ENCODE assay signal across 13 cellular contexts in the genomic region with DNA sequence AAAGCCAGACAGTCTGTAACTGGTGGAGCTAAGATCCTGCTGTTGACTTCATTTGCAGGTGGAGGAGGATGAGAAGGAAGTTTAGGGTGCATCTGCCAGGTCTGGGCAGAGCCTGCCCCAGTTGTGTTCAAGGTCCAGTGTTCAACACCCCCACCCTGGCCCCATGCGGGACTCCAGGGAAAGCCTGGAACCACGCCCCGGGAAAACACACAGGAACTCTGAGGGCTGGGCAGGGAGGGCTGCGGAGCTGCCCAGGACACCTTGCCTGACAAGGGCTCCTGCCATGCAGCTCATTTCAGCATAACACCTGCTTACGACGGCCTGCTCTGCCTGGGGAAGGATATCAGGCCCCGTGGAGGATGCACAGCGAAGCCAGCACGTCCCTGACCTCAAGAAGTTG.
A peak's percentile ranks its signal among the peaks of the same experiment; 100 is the strongest.
DNase-seq lines count a peak whose midpoint lies in the region; ATAC-seq, FAIRE-seq and TF ChIP-seq lines count a peak whose summit lies in the region.
"Had no signal": no experiment of that assay in that cellular context is flagged by ENCODE, and none has a peak within 500 bp of the region (broad histone marks: within the 10 kb centered on the region; RNA-seq: fewer than 3 reads in every experiment).

No MANE protein-coding gene starts in this region.

- H3K79me1 ChIP-seq in H1 (ENCODE audit: low read depth, low read length) = no peaks in the 10 kb centered on the region

- TF ChIP-seq CTCF in H1 (IDR thresholded peaks at IDR 0.05; ENCODE audit: control extremely low read depth in 1 of 3, insufficient read depth in 1 of 3, low read depth in 1 of 3, low read length in 3 of 3) = no peak

- POLR2A ChIA-PET in H1 (lab: Charles Lee; ENCODE audit: partially characterized antibody) = interaction anchor here (1.4 kb wide), 1 partner anchor 297 kb away, joined by 5 read pairs; no protein-coding TSS in a partner anchor

- H3K9me3 ChIP-seq in H1 (ENCODE audit: insufficient read depth in 2 of 2, low read depth in 1 of 2, low read length in 1 of 2) (no peaks in the 10 kb centered on the region), mucosa of rectum (ENCODE audit: control insufficient read depth in 2 of 2, low read length in 2 of 2) (no peaks in the 10 kb centered on the region), subcutaneous abdominal adipose tissue (ENCODE audit: control insufficient read depth in 5 of 5, low read length in 5 of 5) (peaks cover 0 to 13% (median 7%) of the 10 kb centered on the region in 5 donors)

- H4K91ac ChIP-seq in H1 (replicated peaks; ENCODE audit: insufficient read length, low read length) = no peak overlapping the region

- H2BK15ac ChIP-seq in H1 (ENCODE audit: low read length) = no peak overlapping the region

- H3K27me3 ChIP-seq in H1 (replicated peaks in 1 of 4; ENCODE audit: control insufficient read depth in 3 of 4, extremely low read depth in 1 of 4, insufficient read depth in 3 of 4, low read length in 3 of 4) = peaks cover 0 to 7% (median 2%) of the 10 kb centered on the region in 4 experiments; a peak in 2 of 7 replicates
- no peaks in the 10 kb centered on the region for H3K27me3 ChIP-seq in mucosa of rectum (ENCODE audit: control insufficient read depth in 2 of 2, insufficient read depth in 2 of 2, low read length in 2 of 2)
- H3K27me3 ChIP-seq in subcutaneous abdominal adipose tissue (ENCODE audit: control insufficient read depth in 5 of 5, insufficient read depth in 4 of 5, low read length in 5 of 5) = no peaks in the 10 kb centered on the region

- H4K20me1 ChIP-seq in H1 (replicated peaks in 1 of 2; ENCODE audit: control insufficient read depth in 1 of 2, insufficient read depth in 2 of 2, low read length in 2 of 2) = no peaks in the 10 kb centered on the region

- no peak overlapping the region for H2BK120ac ChIP-seq in H1 (replicated peaks; ENCODE audit: low read depth, low read length)

- H3K4me1 ChIP-seq in H1 (replicated peaks in 1 of 4; ENCODE audit: control insufficient read depth in 3 of 4, insufficient read depth in 4 of 4, low read length in 3 of 4) (peaks cover 0 to 7% (median 5%) of the 10 kb centered on the region in 4 experiments; a peak in 3 of 7 replicates), mucosa of rectum (ENCODE audit: control insufficient read depth in 2 of 2, insufficient read depth in 2 of 2, low read length in 2 of 2) (peaks cover 7 to 14% of the 10 kb centered on the region in 2 donors), subcutaneous abdominal adipose tissue (ENCODE audit: control insufficient read depth in 5 of 5, insufficient read depth in 5 of 5, low read length in 5 of 5) (peaks cover 0 to 27% (median 20%) of the 10 kb centered on the region in 5 donors)

- CTCF ChIA-PET in H1 (lab: Charles Lee; ENCODE audit: partially characterized antibody) = interaction anchor here (0.7 to 3.9 kb wide), 33 partner anchors 8 to 351 kb away, joined by 3 to 22 read pairs (median 5); a partner anchor contains a TSS

- H3K9ac ChIP-seq in H1 (replicated peaks in 1 of 4; ENCODE audit: extremely low read depth in 1 of 4, low read depth in 3 of 4, low read length in 3 of 4) (no peak overlapping the region), mucosa of rectum (ENCODE audit: low read depth in 1 of 2, low read length in 2 of 2) (peak overlapping the region in 1 of 2 donors; percentile 49), subcutaneous abdominal adipose tissue (ENCODE audit: low read length in 5 of 5) (no peak overlapping the region)

- no peaks in the 10 kb centered on the region for H3K23me2 ChIP-seq in H1 (ENCODE audit: low read depth, low read length)

- H3K4me2 ChIP-seq in H1 (ENCODE audit: insufficient read depth in 1 of 2, low read depth in 2 of 2, low read length in 2 of 2) = peak overlapping the region; percentile 30 to 54; a peak in 3 of 4 replicates

- no peak for TF ChIP-seq RAD21 in H1 (IDR thresholded peaks at IDR 0.05 in 1 of 2, conservative IDR thresholded peaks at IDR 0.05 in 1 of 2; ENCODE audit: low read depth in 2 of 2, low read length in 2 of 2)

- H3K4me3 ChIP-seq in H1 (ENCODE audit: extremely low read depth in 1 of 4, insufficient read depth in 2 of 4, low read depth in 3 of 4, low read length in 4 of 4) (peak overlapping the region in 3 of 4 experiments; percentile 11 to 40 (median 23); a peak in 5 of 8 replicates), mucosa of rectum (ENCODE audit: low read length in 2 of 2) (peak overlapping the region; percentile 53 to 59), subcutaneous abdominal adipose tissue (ENCODE audit: low read depth in 1 of 5, low read length in 5 of 5) (peak overlapping the region in 4 of 5 donors; percentile 49 to 54 (median 50))

- peak overlapping the region; percentile 100 for H2AFZ ChIP-seq in H1 (ENCODE audit: low read length)

- H3K14ac ChIP-seq in H1 (ENCODE audit: insufficient read length) = no peak overlapping the region

- H3K18ac ChIP-seq in H1 (ENCODE audit: extremely low read depth, low read length) = no peak overlapping the region; the same call in none of the 2 replicates

- no peak overlapping the region for H3K23ac ChIP-seq in H1 (ENCODE audit: insufficient read length)

- TF ChIP-seq EP300 in H1 (IDR thresholded peaks at IDR 0.05; ENCODE audit: borderline replicate concordance in 1 of 2, low read depth in 2 of 2, low read length in 2 of 2) = no peak

- no peak overlapping the region for H3K56ac ChIP-seq in H1 (replicated peaks; ENCODE audit: insufficient read length, low read depth, low read length)

- no peak for TF ChIP-seq POLR2A in H1 (IDR thresholded peaks at IDR 0.05; ENCODE audit: control extremely low read depth in 1 of 2, low read depth in 2 of 2, low read length in 2 of 2)

- H2AK5ac ChIP-seq in H1 (ENCODE audit: low read depth, low read length) = no peak overlapping the region

- H2BK20ac ChIP-seq in H1 (ENCODE audit: low read length) = no peak overlapping the region

- DNase-seq in HuH-7.5 (ENCODE audit: low spot score) (peak; percentile 31), H1 (ENCODE audit: low read depth in 1 of 2, low spot score in 2 of 2) (no peak), NCI-H446 treated with DMSO at 0.1 percent for 48 hours (lab: John Stamatoyannopoulos, UW) (no peak)
- DNase-seq: COR-L47; natural killer cell; NCI-H2081 treated with DMSO at 0.1 percent for 48 hours; NK-92 treated with Interleukin-12 subunit alpha and Interleukin-12 subunit beta, amount 100 ng/mL, for 24 hours; stimulated activated naive CD4-positive, alpha-beta T cell had no signal

- H3K79me2 ChIP-seq in H1 (ENCODE audit: control insufficient read depth in 1 of 2, insufficient read depth in 2 of 2, low read length in 2 of 2) = no peaks in the 10 kb centered on the region

- H4K5ac ChIP-seq in H1 (ENCODE audit: insufficient read length, low read depth, low read length) = no peak overlapping the region

- H2BK12ac ChIP-seq in H1 (ENCODE audit: low read depth, low read length) = no peak overlapping the region

- H3K36me3 ChIP-seq in H1 (ENCODE audit: control insufficient read depth in 2 of 4, insufficient read depth in 4 of 4, low read length in 3 of 4) = no peaks in the 10 kb centered on the region
- H3K36me3 ChIP-seq in mucosa of rectum (ENCODE audit: control insufficient read depth in 2 of 2, insufficient read depth in 2 of 2, low read length in 2 of 2) = no peaks in the 10 kb centered on the region
- no peaks in the 10 kb centered on the region for H3K36me3 ChIP-seq in subcutaneous abdominal adipose tissue (ENCODE audit: control insufficient read depth in 5 of 5, insufficient read depth in 5 of 5, low read length in 5 of 5)

- H3K27ac ChIP-seq in H1 (ENCODE audit: low read depth, low read length) = no peak overlapping the region
- no peak overlapping the region for H3K27ac ChIP-seq in mucosa of rectum (ENCODE audit: low read depth in 2 of 2, low read length in 2 of 2)
- H3K27ac ChIP-seq in subcutaneous abdominal adipose tissue (ENCODE audit: low read depth, low read length) = no peak overlapping the region

- H4K8ac ChIP-seq in H1 (ENCODE audit: extremely low read depth, insufficient read depth, low read length) = peak overlapping the region; percentile 47

- FAIRE-seq in H1 (lab: Jason Lieb, UNC) = no peak
- FAIRE-seq: bronchial epithelial cell had no signal

- no peak overlapping the region for H3K4ac ChIP-seq in H1 (replicated peaks; ENCODE audit: insufficient read length, low read depth, low read length)

- no peak overlapping the region for H2BK5ac ChIP-seq in H1 (ENCODE audit: low read depth, low read length)

- WGBS in H1 (ENCODE audit: extremely low coverage in 1 of 2, insufficient coverage in 1 of 2, insufficient read length in 1 of 2, insufficient replicate concordance in 2 of 2, low coverage in 1 of 2, low lambda C conversion rate in 2 of 2, missing lambda C conversion rate in 1 of 2), 2 experiments = 75% methylated on average over 9 of the region's 9 CpGs; no CpG with 5 or more reads in 1 of the 2 experiments

- ATAC-seq in HG03196 (IDR thresholded peaks at IDR 0.05; ENCODE audit: unreplicated experiment) = no peak
- no peak for ATAC-seq in HG02642 (IDR thresholded peaks at IDR 0.05; ENCODE audit: poor library complexity, unreplicated experiment)

TF ChIP-seq in H1, 55 proteins besides CTCF, POLR2A, EP300 and RAD21:
- TF ChIP-seq CTBP2 (IDR thresholded peaks at IDR 0.05; ENCODE audit: borderline replicate concordance, insufficient read depth, insufficient read length, low read length) (no peak), TEAD4 (IDR thresholded peaks at IDR 0.05; ENCODE audit: low read depth, low read length) (no peak)
- TF ChIP-seq, protein P1, sequence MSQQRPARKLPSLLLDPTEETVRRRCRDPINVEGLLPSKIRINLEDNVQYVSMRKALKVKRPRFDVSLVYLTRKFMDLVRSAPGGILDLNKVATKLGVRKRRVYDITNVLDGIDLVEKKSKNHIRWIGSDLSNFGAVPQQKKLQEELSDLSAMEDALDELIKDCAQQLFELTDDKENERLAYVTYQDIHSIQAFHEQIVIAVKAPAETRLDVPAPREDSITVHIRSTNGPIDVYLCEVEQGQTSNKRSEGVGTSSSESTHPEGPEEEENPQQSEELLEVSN (IDR thresholded peaks at IDR 0.05) = peak; percentile 8; the same call in 1 of the 2 replicates
TF ChIP-seq in H1: peak in this region for 1.
